Comparison of ENCODE assay signal across 14 cellular contexts in the genomic region with DNA sequence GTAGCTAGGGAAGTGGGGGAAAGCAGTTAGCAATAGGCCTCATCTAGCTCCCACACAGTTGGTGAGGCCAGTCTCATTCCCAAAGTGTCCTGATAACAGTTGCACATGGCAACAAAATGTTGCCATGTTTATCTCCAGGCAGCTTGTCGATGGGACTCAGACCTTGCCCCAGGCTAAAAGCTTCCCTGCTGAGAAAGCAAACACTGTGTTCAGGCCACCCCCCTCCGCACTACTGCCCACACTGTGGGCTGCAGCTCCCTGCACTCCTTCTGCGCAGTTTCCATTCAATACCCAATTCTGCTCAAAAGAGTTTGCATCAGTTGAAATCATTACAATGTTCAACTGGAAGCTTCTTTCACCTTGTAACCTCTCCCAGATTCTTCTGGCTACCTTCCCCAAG.
DNase-seq lines count a peak whose midpoint lies in the region; ATAC-seq and TF ChIP-seq lines count a peak whose summit lies in the region.
"Had no signal": no experiment of that assay in that cellular context is flagged by ENCODE, and none has a peak within 500 bp of the region (broad histone marks: within the 10 kb centered on the region; RNA-seq: fewer than 3 reads in every experiment).

No MANE protein-coding gene starts in this region.

- no peak overlapping the region for H3K23ac ChIP-seq in mesendoderm (ENCODE audit: low read length)

- H3K27ac ChIP-seq in mesendoderm (ENCODE audit: low read depth, low read length) (no peak overlapping the region), coronary artery (no peak overlapping the region)
- H3K27ac ChIP-seq: 22Rv1, BLaER1 had no signal

- no peak overlapping the region for H2BK15ac ChIP-seq in mesendoderm (replicated peaks; ENCODE audit: low read depth)

- DNase-seq in NCI-H1417 (lab: John Stamatoyannopoulos, UW) (peak in 2 of 3 experiments; percentile 18 to 44), NCI-H1417 treated with DMSO at 0.1 percent for 48 hours (lab: John Stamatoyannopoulos, UW) (no peak), NCI-H748 (lab: John Stamatoyannopoulos, UW; ENCODE audit: unreplicated experiment) (peak; percentile 42), mesendoderm (peak; percentile 4), coronary artery (ENCODE audit: low spot score) (no peak), left lobe of liver (ENCODE audit: low spot score) (no peak), SKM-1 (lab: John Stamatoyannopoulos, UW; ENCODE audit: unreplicated experiment) (no peak)
- DNase-seq: Calu3; CD8-positive, alpha-beta memory T cell; DMS 273 treated with DMSO at 0.1 percent for 48 hours; HCEC 1CT; HFFc6 had no signal

- H2AK5ac ChIP-seq in mesendoderm (ENCODE audit: low read length) = no peak overlapping the region

- H2BK120ac ChIP-seq in mesendoderm (ENCODE audit: low read depth, low read length) = no peak overlapping the region

- no peak overlapping the region for H2BK5ac ChIP-seq in mesendoderm (ENCODE audit: low read length)

- H4K5ac ChIP-seq in mesendoderm (ENCODE audit: low read length) = no peak overlapping the region

- no peaks in the 10 kb centered on the region for H3K79me1 ChIP-seq in mesendoderm (ENCODE audit: low read length)

- no peaks in the 10 kb centered on the region for H3K36me3 ChIP-seq in mesendoderm (ENCODE audit: control insufficient read depth, insufficient read depth, low read length)
- H3K36me3 ChIP-seq: BLaER1 had no signal

- no peak for TF ChIP-seq CTCF in coronary artery (IDR thresholded peaks at IDR 0.05)

- no peak overlapping the region for H3K56ac ChIP-seq in mesendoderm (ENCODE audit: low read length)

- H4K8ac ChIP-seq in mesendoderm (ENCODE audit: low read depth, low read length) = no peak overlapping the region

- no peak for ATAC-seq in left lobe of liver

- no peaks in the 10 kb centered on the region for H3K79me2 ChIP-seq in mesendoderm (ENCODE audit: control insufficient read depth, insufficient read depth, low read length)

- no peak overlapping the region for H3K18ac ChIP-seq in mesendoderm (ENCODE audit: low read length)

- no peak overlapping the region for H3K4me2 ChIP-seq in mesendoderm (ENCODE audit: low read length)
- H3K4me2 ChIP-seq: BLaER1 had no signal

- H3K4me1 ChIP-seq in mesendoderm (ENCODE audit: control insufficient read depth, low read depth, low read length) = no peaks in the 10 kb centered on the region
- H3K4me1 ChIP-seq: BLaER1 had no signal

- no peaks in the 10 kb centered on the region for H3K27me3 ChIP-seq in mesendoderm (ENCODE audit: insufficient read depth, low read length, poor library complexity)
- H3K27me3 ChIP-seq: BLaER1 had no signal

- no CpG with 5 or more reads among the region's 3 CpGs for WGBS in mesendoderm (ENCODE audit: extremely low coverage, insufficient coverage, low lambda C conversion rate)

- H3K9ac ChIP-seq in mesendoderm (ENCODE audit: low read length) = no peak overlapping the region
- H3K9ac ChIP-seq: BLaER1 had no signal

- no peak overlapping the region for H3K4ac ChIP-seq in mesendoderm (ENCODE audit: low read depth, low read length)

- H3K4me3 ChIP-seq in mesendoderm (ENCODE audit: low read length) = no peak overlapping the region
- no peak overlapping the region for H3K4me3 ChIP-seq in coronary artery
- H3K4me3 ChIP-seq: BLaER1 had no signal

Comparison
In these comparisons a context has a peak if more than half of its experiments do, and no peak if none do; other contexts are left out.
1. DNase-seq: peak in NCI-H1417 (2 of 3), NCI-H748 (single experiment) and mesendoderm (single experiment); none in NCI-H1417 treated with DMSO at 0.1 percent for 48 hours (single experiment), coronary artery (single experiment), left lobe of liver (single experiment) and SKM-1 (single experiment).